ENCODE assay signal across 21 cellular contexts in the genomic region with DNA sequence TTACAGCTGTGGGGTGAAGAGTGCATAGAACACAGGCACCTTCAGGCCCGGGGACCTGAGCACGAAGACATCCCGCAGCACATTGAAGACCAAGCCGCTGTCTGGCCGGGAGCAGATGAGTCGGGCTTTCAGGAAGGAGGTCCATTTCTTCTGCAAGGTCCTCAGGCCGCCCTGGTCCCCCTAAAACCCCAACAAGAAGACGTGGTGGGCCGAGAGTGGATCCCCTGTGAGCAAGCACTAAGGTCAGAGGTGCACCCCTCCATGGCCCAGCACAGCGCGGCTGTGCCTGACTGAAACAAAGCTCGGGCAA.
DNase-seq lines count a peak whose midpoint lies in the region; ATAC-seq and TF ChIP-seq lines count a peak whose summit lies in the region.
"Had no signal": no experiment of that assay in that cellular context is flagged by ENCODE, and none has a peak within 500 bp of the region (broad histone marks: within the 10 kb centered on the region; RNA-seq: fewer than 3 reads in every experiment).

No MANE protein-coding gene starts in this region.

- H3K27ac ChIP-seq in HL-60 (replicated peaks) (peak overlapping the region; percentile 29; the same call in 1 of the 2 replicates), caudate nucleus (ENCODE audit: low read depth, low read length) (peak overlapping the region; percentile 79), mesenchymal stem cell (ENCODE audit: low read length, poor library complexity, severe bottlenecking) (no peak overlapping the region), substantia nigra (ENCODE audit: low read depth, low read length, poor library complexity, severe bottlenecking) (peak overlapping the region; percentile 75), hepatocyte (no peak overlapping the region)
- H3K27ac ChIP-seq: cardiac muscle cell had no signal

- H3K9me3 ChIP-seq in mesenchymal stem cell (ENCODE audit: control insufficient read depth, low read length) (no peaks in the 10 kb centered on the region), hepatocyte (ENCODE audit: low read depth) (no peaks in the 10 kb centered on the region)
- H3K9me3 ChIP-seq: heart left ventricle had no signal

- H2BK12ac ChIP-seq in mesenchymal stem cell (ENCODE audit: low read length in 2 of 2), result peak overlapping the region; percentile 72 to 93

- no peak overlapping the region for H3K4me3 Mint-ChIP-seq in stimulated activated naive B cell treated with anti-CD40 and anti-IgM and Interleukin-4, amounts not matched to agents 10 μg/mL and 1 μg/mL and 100 μg/mL, for 72 hours
- H3K4me3 Mint-ChIP-seq: activated CD4-positive, alpha-beta T cell treated with anti-CD3 and anti-CD28 coated beads for 36 hours; mesothelial cell of epicardium; nephron had no signal

- peak overlapping the region in 1 of 2 experiments; percentile 39 for H3K14ac ChIP-seq in mesenchymal stem cell (ENCODE audit: low read length in 2 of 2)

- no peaks in the 10 kb centered on the region for H3K9me3 Mint-ChIP-seq in stimulated activated naive B cell treated with anti-CD40 and anti-IgM and Interleukin-4, amounts not matched to agents 10 μg/mL and 1 μg/mL and 100 μg/mL, for 72 hours
- H3K9me3 Mint-ChIP-seq: mesothelial cell of epicardium, nephron had no signal

- H4K91ac ChIP-seq in mesenchymal stem cell (ENCODE audit: low read length), result peak overlapping the region; percentile 43

- H3K4me2 ChIP-seq in mesenchymal stem cell (ENCODE audit: low read length, poor library complexity, severe bottlenecking) (no peak overlapping the region), hepatocyte (no peak overlapping the region)

- H3K36me3 Mint-ChIP-seq in stimulated activated naive B cell treated with anti-CD40 and anti-IgM and Interleukin-4, amounts not matched to agents 10 μg/mL and 1 μg/mL and 100 μg/mL, for 72 hours, result peaks cover 66 to 80% of the 10 kb centered on the region in 2 donors

- no peaks in the 10 kb centered on the region for H3K79me2 ChIP-seq in hepatocyte

- H2AK5ac ChIP-seq in mesenchymal stem cell (ENCODE audit: low read length, severe bottlenecking), result no peak overlapping the region

- H3K27ac Mint-ChIP-seq in stimulated activated naive B cell treated with anti-CD40 and anti-IgM and Interleukin-4, amounts not matched to agents 10 μg/mL and 1 μg/mL and 100 μg/mL, for 72 hours, result no peak overlapping the region
- H3K27ac Mint-ChIP-seq: mesothelial cell of epicardium, nephron had no signal

- no peak for TF ChIP-seq CTCF in HL-60 (IDR thresholded peaks at IDR 0.05; ENCODE audit: insufficient read depth, low read length)
- no peak for TF ChIP-seq CTCF in hepatocyte (IDR thresholded peaks at IDR 0.05; ENCODE audit: poor library complexity)

- H3K23ac ChIP-seq in mesenchymal stem cell (ENCODE audit: low read length in 2 of 2), result no peak overlapping the region

- no peaks in the 10 kb centered on the region for H3K27me3 ChIP-seq in HL-60 (ENCODE audit: insufficient read depth, poor library complexity, severe bottlenecking)
- H3K27me3 ChIP-seq in mesenchymal stem cell (ENCODE audit: control insufficient read depth in 1 of 2, insufficient read depth in 1 of 2, low read length in 2 of 2), result no peaks in the 10 kb centered on the region
- no peaks in the 10 kb centered on the region for H3K27me3 ChIP-seq in hepatocyte
- H3K27me3 ChIP-seq: cardiac muscle cell, heart left ventricle had no signal

- no peaks in the 10 kb centered on the region for H4K20me1 ChIP-seq in hepatocyte (ENCODE audit: insufficient read depth, poor library complexity, severe bottlenecking)

- H4K8ac ChIP-seq in mesenchymal stem cell (ENCODE audit: low read length), result no peak overlapping the region

- no peak overlapping the region for H2BK5ac ChIP-seq in mesenchymal stem cell (ENCODE audit: low read depth, low read length, poor library complexity, severe bottlenecking)

- no peak overlapping the region for H3K9ac ChIP-seq in mesenchymal stem cell (ENCODE audit: low read length)

- H3K18ac ChIP-seq in mesenchymal stem cell (ENCODE audit: low read depth in 1 of 2, low read length in 2 of 2), result peak overlapping the region; percentile 64 to 68

- H2BK120ac ChIP-seq in mesenchymal stem cell (ENCODE audit: low read depth, low read length), result no peak overlapping the region

- ATAC-seq in stimulated activated naive B cell treated with anti-CD40 and anti-IgM and Interleukin-4, amounts not matched to agents 10 μg/mL and 1 μg/mL and 100 μg/mL, for 72 hours (replicated peaks), result no peak
- ATAC-seq: activated CD4-positive, alpha-beta T cell treated with anti-CD3 and anti-CD28 coated beads for 36 hours had no signal

- peaks cover 4 to 19% of the 10 kb centered on the region in 2 donors for H3K4me1 Mint-ChIP-seq in stimulated activated naive B cell treated with anti-CD40 and anti-IgM and Interleukin-4, amounts not matched to agents 10 μg/mL and 1 μg/mL and 100 μg/mL, for 72 hours
- H3K4me1 Mint-ChIP-seq: mesothelial cell of epicardium, nephron had no signal

- H3K27me3 Mint-ChIP-seq in stimulated activated naive B cell treated with anti-CD40 and anti-IgM and Interleukin-4, amounts not matched to agents 10 μg/mL and 1 μg/mL and 100 μg/mL, for 72 hours, result no peaks in the 10 kb centered on the region
- H3K27me3 Mint-ChIP-seq: activated CD4-positive, alpha-beta T cell treated with anti-CD3 and anti-CD28 coated beads for 36 hours had no signal

- H3K79me1 ChIP-seq in mesenchymal stem cell (replicated peaks; ENCODE audit: low read length, poor library complexity, severe bottlenecking), result no peaks in the 10 kb centered on the region

- DNase-seq in HL-60 (ENCODE audit: low read depth in 1 of 2, low spot score in 1 of 2), result no peak
- no peak for DNase-seq in caudate nucleus (lab: John Stamatoyannopoulos, UW)
- DNase-seq in mesenchymal stem cell, result no peak
- DNase-seq in substantia nigra (lab: John Stamatoyannopoulos, UW), result no peak
- DNase-seq in HUDEP-2 (lab: John Stamatoyannopoulos, UW; ENCODE audit: unreplicated experiment in 76 of 76), result no peak
- no peak for DNase-seq in stimulated activated naive B cell treated with anti-CD40 and anti-IgM and Interleukin-4, amounts not matched to agents 10 μg/mL and 1 μg/mL and 100 μg/mL, for 72 hours
- DNase-seq in hepatocyte (ENCODE audit: low spot score), result no peak
- DNase-seq in NCI-H524 treated with DMSO at 0.1 percent for 48 hours (lab: John Stamatoyannopoulos, UW), result no peak
- DNase-seq: activated CD4-positive, alpha-beta T cell treated with anti-CD3 and anti-CD28 coated beads for 36 hours; activated CD8-positive, alpha-beta memory T cell treated with anti-CD3 and anti-CD28 coated beads for 24 hours; activated naive CD4-positive, alpha-beta T cell; activated T-cell treated with anti-CD3 and anti-CD28 coated beads, Interleukin-2, amount 50 U/mL, for 1 hour; amniotic stem cell; NCI-H1048; NCI-H1694 treated with DMSO at 0.1 percent for 48 hours; NCI-H748 treated with DMSO at 0.1 percent for 48 hours; stimulated activated CD8-positive, alpha-beta memory T cell treated with anti-CD3 and anti-CD28 coated beads, Interleukin-4, amount 100 ng/mL, for 48 hours had no signal

- no peaks in the 10 kb centered on the region for H3K9me2 ChIP-seq in hepatocyte (replicated peaks; ENCODE audit: insufficient read depth)

- H3K4me1 ChIP-seq in mesenchymal stem cell (ENCODE audit: control insufficient read depth, insufficient read depth, low read depth, low read length) (peaks cover 22% of the 10 kb centered on the region), hepatocyte (ENCODE audit: insufficient read depth) (no peaks in the 10 kb centered on the region)

- H2AFZ ChIP-seq in mesenchymal stem cell (ENCODE audit: low read depth, low read length) (no peak overlapping the region), hepatocyte (no peak overlapping the region)

- H3K36me3 ChIP-seq in mesenchymal stem cell (ENCODE audit: control insufficient read depth in 1 of 2, insufficient read depth in 2 of 2, low read depth in 1 of 2, low read length in 2 of 2) (peaks cover 0 to 84% of the 10 kb centered on the region in 2 experiments), hepatocyte (replicated peaks; ENCODE audit: insufficient read depth, low read depth) (no peaks in the 10 kb centered on the region)

- H3K4ac ChIP-seq in mesenchymal stem cell (ENCODE audit: low read depth in 1 of 2, low read length in 2 of 2), result peak overlapping the region; percentile 12 to 52

- 92% methylated on average over 12 of the region's 12 CpGs for WGBS in mesenchymal stem cell
- 94% methylated on average over 12 of the region's 12 CpGs for WGBS in hepatocyte (ENCODE audit: low lambda C conversion rate, missing lambda C conversion rate)

- H2BK15ac ChIP-seq in mesenchymal stem cell (ENCODE audit: low read depth, poor library complexity, severe bottlenecking), result no peak overlapping the region

- H3K4me3 ChIP-seq in HL-60 (replicated peaks; ENCODE audit: insufficient read depth, low read length) (no peak overlapping the region), mesenchymal stem cell (ENCODE audit: insufficient read depth in 1 of 2, low read depth in 1 of 2, low read length in 2 of 2) (no peak overlapping the region), hepatocyte (no peak overlapping the region)
- H3K4me3 ChIP-seq: cardiac muscle cell, heart left ventricle had no signal

Comparison
In these comparisons a context has a peak if more than half of its experiments do, and no peak if none do; other contexts are left out.
1. H3K27ac ChIP-seq: peak in HL-60 (single experiment), caudate nucleus (single experiment) and substantia nigra (single experiment); none in mesenchymal stem cell (single experiment) and hepatocyte (single experiment).